Comparison of ENCODE assay signal across 1 cellular context in the genomic region with DNA sequence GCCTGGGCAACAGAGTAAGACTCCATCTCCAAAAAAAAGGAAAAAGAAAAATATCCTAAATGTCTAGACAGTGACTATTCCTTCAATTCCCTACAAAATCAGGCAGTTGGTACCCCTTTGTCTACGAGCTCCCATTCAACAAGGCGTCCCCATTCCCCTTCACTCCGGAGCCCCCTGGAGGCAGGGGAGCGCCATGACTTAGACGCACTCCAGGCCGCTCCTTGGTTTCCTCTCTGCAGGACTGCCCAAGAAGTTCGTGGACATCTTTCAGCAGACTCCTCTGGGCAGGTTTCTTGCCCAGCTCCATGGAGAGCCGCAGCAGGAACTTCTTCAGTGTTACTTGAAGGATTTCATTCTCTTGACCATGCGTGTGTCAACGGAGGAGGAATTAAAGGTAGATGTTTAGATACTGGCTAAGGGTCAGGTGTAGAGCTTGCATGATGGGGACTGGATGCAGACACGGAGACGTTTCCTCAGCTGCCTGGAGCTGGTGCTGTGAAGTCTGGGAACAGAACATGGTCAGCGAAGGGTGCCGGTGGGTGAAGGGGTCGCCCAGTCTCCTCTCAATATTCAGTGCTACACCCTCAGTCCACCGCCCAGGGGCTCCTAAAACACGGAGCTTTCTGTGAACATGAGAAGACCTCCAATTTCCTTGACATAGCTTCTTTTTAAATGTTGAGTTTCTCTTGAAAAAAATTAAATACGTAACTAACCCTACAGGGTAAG.
TF ChIP-seq lines count a peak whose summit lies in the region.

No MANE protein-coding gene starts in this region.

TF ChIP-seq in SK-N-SH treated with all-trans-retinoic acid at 6 μM for 48 hours, 23 proteins besides CTCF, POLR2A, EP300 and RAD21 (continued from another document):
- TF ChIP-seq, protein P1, sequence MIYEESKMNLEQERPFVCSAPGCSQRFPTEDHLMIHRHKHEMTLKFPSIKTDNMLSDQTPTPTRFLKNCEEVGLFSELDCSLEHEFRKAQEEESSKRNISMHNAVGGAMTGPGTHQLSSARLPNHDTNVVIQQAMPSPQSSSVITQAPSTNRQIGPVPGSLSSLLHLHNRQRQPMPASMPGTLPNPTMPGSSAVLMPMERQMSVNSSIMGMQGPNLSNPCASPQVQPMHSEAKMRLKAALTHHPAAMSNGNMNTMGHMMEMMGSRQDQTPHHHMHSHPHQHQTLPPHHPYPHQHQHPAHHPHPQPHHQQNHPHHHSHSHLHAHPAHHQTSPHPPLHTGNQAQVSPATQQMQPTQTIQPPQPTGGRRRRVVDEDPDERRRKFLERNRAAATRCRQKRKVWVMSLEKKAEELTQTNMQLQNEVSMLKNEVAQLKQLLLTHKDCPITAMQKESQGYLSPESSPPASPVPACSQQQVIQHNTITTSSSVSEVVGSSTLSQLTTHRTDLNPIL (CRISPR knock-in tag; IDR thresholded peaks at IDR 0.05; ENCODE audit: low read depth) = no peak
- no peak for TF ChIP-seq CSDC2 (CRISPR knock-in tag; IDR thresholded peaks at IDR 0.05)
- TF ChIP-seq ZFP30 (CRISPR knock-in tag; IDR thresholded peaks at IDR 0.05) = no peak
